Comparison of ENCODE assay signal across 27 cellular contexts in the genomic region with DNA sequence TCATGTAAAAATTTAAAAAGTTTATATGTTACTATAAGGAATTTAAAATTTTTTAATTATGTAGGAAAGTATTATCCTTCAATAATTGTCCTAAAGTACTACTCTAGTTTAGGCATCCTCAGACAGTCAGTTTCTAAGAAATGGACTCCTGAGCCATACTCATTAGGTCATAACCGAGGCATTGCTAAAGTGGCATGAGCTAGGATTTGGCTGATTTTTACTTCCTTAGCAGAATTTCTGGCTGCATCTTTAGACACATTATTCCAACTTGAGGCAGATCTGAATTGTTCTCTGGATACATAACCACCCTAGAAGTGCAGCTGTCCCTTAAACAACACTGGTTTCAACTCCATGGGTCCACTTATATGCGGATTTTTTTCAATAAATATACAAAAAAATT.
"Had no signal": no experiment of that assay in that cellular context is flagged by ENCODE, and none has a peak within 500 bp of the region (broad histone marks: within the 10 kb centered on the region; RNA-seq: fewer than 3 reads in every experiment).

No MANE protein-coding gene starts in this region.

- H3K4me3 ChIP-seq: lower lobe of right lung, ovary, right atrium auricular region, right lobe of liver, skin epidermis, stomach, testis, thyroid gland, transverse colon, upper lobe of left lung had no signal

- DNase-seq: hippocampal formation; kidney glomerular epithelial cell; left cardiac atrium; left ventricle myocardium superior; lower lobe of right lung; mammary epithelial cell; mesendoderm; naive B cell; natural killer cell; nephron progenitor cell; ovary; right lobe of liver; stimulated activated CD4-positive, alpha-beta T cell treated with anti-CD3 and anti-CD28 coated beads, Interleukin-12 subunit alpha, Interleukin-12 subunit beta, amount 100 ng/mL, for 4 hours; stimulated activated CD4-positive, alpha-beta T cell treated with anti-CD3 and anti-CD28 coated beads, Interleukin-15, amount 100 ng/mL, for 24 hours; stimulated activated CD4-positive, alpha-beta T cell treated with anti-CD3 and anti-CD28 coated beads, Interleukin-2, amount 100 ng/mL, for 24 hours; stimulated activated CD4-positive, alpha-beta T cell treated with anti-CD3 and anti-CD28 coated beads, Interleukin-4, amount 100 ng/mL, for 1 hour; stimulated activated naive B cell treated with anti-CD40 and anti-IgM and Interleukin-4, amounts not matched to agents 10 μg/mL and 1 μg/mL and 100 μg/mL, for 72 hours; stimulated activated naive CD8-positive, alpha-beta T cell treated with anti-CD3 and anti-CD28 coated beads, Interleukin-15, Interleukin-2, amounts not matched to agents 100 U/mL and 50 U/mL, for 24 hours; stomach; testis; thyroid gland; transverse colon had no signal

- FAIRE-seq: keratinocyte, urothelium cell line had no signal

- H3K9me3 ChIP-seq: lower lobe of right lung, ovary, right atrium auricular region, right lobe of liver, testis, thyroid gland, upper lobe of left lung had no signal

- H3K27me3 ChIP-seq: ovary, right atrium auricular region, right lobe of liver, stomach, testis, thyroid gland, transverse colon, upper lobe of left lung had no signal

- H3K36me3 ChIP-seq: lower lobe of right lung, ovary, right lobe of liver had no signal

- H3K4me1 ChIP-seq: lower lobe of right lung, right lobe of liver, testis, transverse colon had no signal

- H3K27ac ChIP-seq: lower lobe of right lung, ovary, right atrium auricular region, right lobe of liver, skin epidermis, stomach, testis, thyroid gland, transverse colon, upper lobe of left lung had no signal
